8 cellular contexts compared by ENCODE assay signal in the genomic region with DNA sequence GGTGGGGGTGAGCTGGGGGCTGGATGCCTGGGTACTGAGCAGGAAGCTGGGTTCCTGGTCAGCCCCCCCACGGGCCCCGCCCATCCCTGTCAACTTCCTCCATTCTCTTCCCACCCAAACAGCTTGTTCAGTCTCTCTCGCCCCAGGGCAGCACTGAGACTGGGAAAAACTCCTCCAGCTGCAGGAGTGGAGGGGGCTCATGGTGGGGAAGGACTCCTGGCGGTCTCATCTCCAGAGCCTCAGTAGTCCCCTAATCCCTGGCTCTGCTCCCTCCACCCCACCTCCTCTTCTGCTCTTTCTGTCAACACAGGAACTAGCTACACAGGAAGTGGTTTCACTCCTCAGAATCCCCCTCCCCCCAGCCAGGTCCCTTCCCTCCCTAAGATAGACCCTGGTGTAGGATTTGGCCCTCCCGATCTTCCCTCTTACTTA. TPM values are rescaled to one million over a fixed set of nuclear protein-coding genes. Genes with fewer than 3 reads are reported as not detected.
A peak's percentile ranks its signal among the peaks of the same experiment; 100 is the strongest.
DNase-seq lines count a peak whose midpoint lies in the region; ATAC-seq and TF ChIP-seq lines count a peak whose summit lies in the region.

A gene with protein sequence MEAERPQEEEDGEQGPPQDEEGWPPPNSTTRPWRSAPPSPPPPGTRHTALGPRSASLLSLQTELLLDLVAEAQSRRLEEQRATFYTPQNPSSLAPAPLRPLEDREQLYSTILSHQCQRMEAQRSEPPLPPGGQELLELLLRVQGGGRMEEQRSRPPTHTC (minus strand): TSS at position 36 of the 432 bp plus-strand sequence. CDS start 130 bp downstream, outside the sequence.

- H3K79me1 ChIP-seq in mesendoderm (ENCODE audit: low read length), result peaks cover 9% of the 10 kb centered on the region

- H2AK5ac ChIP-seq in mesendoderm (ENCODE audit: low read length), result peak within 1 kb of the TSS; percentile 95

- peak within 1 kb of the TSS; percentile 59 for H3K23ac ChIP-seq in mesendoderm (ENCODE audit: low read length)

- intact Hi-C loops in thyroid gland (cut with DNase I), result no loop called here

- H3K4me1 ChIP-seq in mesendoderm (ENCODE audit: control insufficient read depth, low read depth, low read length) (peaks cover 22% of the 10 kb centered on the region), thyroid gland (peaks cover 24 to 54% of the 10 kb centered on the region in 2 donors)

- peak within 1 kb of the TSS; percentile 84 for H3K56ac ChIP-seq in mesendoderm (ENCODE audit: low read length)

- peak within 1 kb of the TSS; percentile 63 for H3K27ac ChIP-seq in mesendoderm (ENCODE audit: low read depth, low read length)
- H3K27ac ChIP-seq in thyroid gland, result peak within 1 kb of the TSS; percentile 51 to 99 (median 53)

- H3K18ac ChIP-seq in mesendoderm (ENCODE audit: low read length), result peak within 1 kb of the TSS; percentile 72

- TF ChIP-seq CTCF in choroid plexus epithelial cell (conservative IDR thresholded peaks at IDR 0.05; ENCODE audit: low read depth, low read length), result no peak
- TF ChIP-seq CTCF in thyroid gland (IDR thresholded peaks at IDR 0.05), result no peak

- H3K79me2 ChIP-seq in mesendoderm (ENCODE audit: control insufficient read depth, insufficient read depth, low read length), result peaks cover 13% of the 10 kb centered on the region

- H3K9ac ChIP-seq in mesendoderm (ENCODE audit: low read length), result peak within 1 kb of the TSS; percentile 60

- H4K5ac ChIP-seq in mesendoderm (ENCODE audit: low read length), result no peak within 1 kb of the TSS

- no CpG with 5 or more reads among the region's 5 CpGs for WGBS in mesendoderm (ENCODE audit: extremely low coverage, insufficient coverage, low lambda C conversion rate)
- 40 to 42% methylated on average over 5 of the region's 5 CpGs for WGBS in thyroid gland, 2 donors

- H3K4me3 ChIP-seq in choroid plexus epithelial cell (ENCODE audit: low read depth, low read length) (peak within 1 kb of the TSS; percentile 44), mesendoderm (ENCODE audit: low read length) (no peak within 1 kb of the TSS), thyroid gland (replicated peaks in 1 of 3) (no peak within 1 kb of the TSS)

- peak; percentile 51 for DNase-seq in stimulated activated CD4-positive, alpha-beta T cell treated with anti-CD3 and anti-CD28 coated beads, Interleukin-12 subunit alpha, Interleukin-12 subunit beta, amount 100 ng/mL, for 4 hours
- no peak for DNase-seq in stimulated activated CD4-positive, alpha-beta T cell treated with anti-CD3 and anti-CD28 coated beads, Interleukin-2, amount 100 ng/mL, for 48 hours
- DNase-seq in T-helper 22 cell (ENCODE audit: low read depth) (peak; percentile 35), choroid plexus epithelial cell (ENCODE audit: low read depth) (peak; percentile 56), mesendoderm (peak; percentile 89), thyroid gland (peak in 1 of 2 donors; percentile 26), HCEC 1CT (no peak)

- peaks cover under 1% of the 10 kb centered on the region for H3K36me3 ChIP-seq in mesendoderm (ENCODE audit: control insufficient read depth, insufficient read depth, low read length)
- H3K36me3 ChIP-seq in thyroid gland, result peaks cover 2% of the 10 kb centered on the region in 2 donors

- peak within 1 kb of the TSS; percentile 31 for H2BK120ac ChIP-seq in mesendoderm (ENCODE audit: low read depth, low read length)

- H3K27me3 ChIP-seq in mesendoderm (ENCODE audit: insufficient read depth, low read length, poor library complexity), result no peaks in the 10 kb centered on the region
- no peaks in the 10 kb centered on the region for H3K27me3 ChIP-seq in thyroid gland

- ATAC-seq in GM18870 (IDR thresholded peaks at IDR 0.05; ENCODE audit: unreplicated experiment), result no peak

- H3K4ac ChIP-seq in mesendoderm (ENCODE audit: low read depth, low read length), result peak within 1 kb of the TSS; percentile 23

- no peak for TF ChIP-seq POLR2A in thyroid gland (IDR thresholded peaks at IDR 0.05)

- no peaks in the 10 kb centered on the region for H3K9me3 ChIP-seq in thyroid gland

- H3K4me2 ChIP-seq in mesendoderm (ENCODE audit: low read length), result peak within 1 kb of the TSS; percentile 49

- peak within 1 kb of the TSS; percentile 66 for H2BK5ac ChIP-seq in mesendoderm (ENCODE audit: low read length)

- H4K8ac ChIP-seq in mesendoderm (ENCODE audit: low read depth, low read length), result peak within 1 kb of the TSS; percentile 98

- H2BK15ac ChIP-seq in mesendoderm (replicated peaks; ENCODE audit: low read depth), result no peak within 1 kb of the TSS

RNA-seq across cellular contexts. Expression of the gene that starts here (rescaled TPM):
- 4.2 TPM for polyA plus RNA-seq in mesendoderm (2013, experiment 1 of 2)
- 5.0 TPM for polyA plus RNA-seq in mesendoderm (2013, experiment 2 of 2)
- total RNA-seq in thyroid gland, result 1 to 10 TPM; 4.2 to 6.5 (median 5.5) TPM

Comparison
In these comparisons a context has a peak if more than half of its experiments do, and no peak if none do; other contexts are left out.
1. DNase-seq: peak in stimulated activated CD4-positive, alpha-beta T cell treated with anti-CD3 and anti-CD28 coated beads, Interleukin-12 subunit alpha, Interleukin-12 subunit beta, amount 100 ng/mL, for 4 hours (single experiment), T-helper 22 cell (single experiment), choroid plexus epithelial cell (single experiment) and mesendoderm (single experiment); none in stimulated activated CD4-positive, alpha-beta T cell treated with anti-CD3 and anti-CD28 coated beads, Interleukin-2, amount 100 ng/mL, for 48 hours (0 of 2) and HCEC 1CT (single experiment).